In genomic region chr16:28212532-28212873, GRCh38 we compare ENCODE assay signal across 8 cellular contexts. TPM values are rescaled to one million over a fixed set of nuclear protein-coding genes. Genes with fewer than 3 reads are reported as not detected.
A peak's percentile ranks its signal among the peaks of the same experiment; 100 is the strongest.
DNase-seq lines count a peak whose midpoint lies in the region; ATAC-seq, FAIRE-seq and TF ChIP-seq lines count a peak whose summit lies in the region.

No MANE protein-coding gene starts in this region.

- H2AFZ ChIP-seq in HepG2 (ENCODE audit: low read length), result peak overlapping the region; percentile 98

- H3K4me3 ChIP-seq in HepG2 (replicated peaks in 1 of 3; ENCODE audit: insufficient read depth in 1 of 3, low read depth in 2 of 3, low read length in 3 of 3) (peak overlapping the region; percentile 61 to 94 (median 75)), upper lobe of right lung (peak overlapping the region; percentile 94)

- no peak for TF ChIP-seq RAD21 in HepG2 (CRISPR knock-in tag; IDR thresholded peaks at IDR 0.05)

- peak overlapping the region; percentile 51 for H3K27ac ChIP-seq in HepG2 (ENCODE audit: extremely low read length, insufficient read depth, low read length)
- H3K27ac ChIP-seq in upper lobe of right lung, result no peak overlapping the region

- H3K79me2 ChIP-seq in HepG2 (ENCODE audit: insufficient read depth, low read length), result peaks cover 38% of the 10 kb centered on the region

- intact Hi-C loops in HepG2 (cut with micrococcal nuclease; ENCODE audit: unreplicated experiment), result no loop called here
- intact Hi-C loops in upper lobe of right lung (cut with DNase I), result no loop called here

- peaks cover 24% of the 10 kb centered on the region for H3K4me1 Mint-ChIP-seq in activated naive CD4-positive, alpha-beta T cell treated with anti-CD3 and anti-CD28 coated beads, Interleukin-2, amount 50 U/mL, for 24 hours
- peaks cover 20% of the 10 kb centered on the region for H3K4me1 Mint-ChIP-seq in activated naive CD8-positive, alpha-beta T cell treated with anti-CD3 and anti-CD28 coated beads, Interleukin-2, amount 10 ng/mL, durations not matched to agents 7 days and 5 days

- H3K36me3 ChIP-seq in HepG2 (replicated peaks in 1 of 2; ENCODE audit: control insufficient read depth in 1 of 2, insufficient read depth in 2 of 2, low read length in 2 of 2), result peaks cover 5% of the 10 kb centered on the region in 2 experiments; a peak in 3 of 5 replicates
- peaks cover 18% of the 10 kb centered on the region for H3K36me3 ChIP-seq in upper lobe of right lung

- CTCF ChIA-PET in HepG2 (lab: Yijun Ruan, JAX; ENCODE audit: low intra/inter-chr PET ratio, low total read pairs), result no interaction called here

- BruUV-seq in HepG2 (replicated peaks; lab: Mats Ljungman, UMichigan), result no TSS peak

- 93% methylated on average over 4 of the region's 4 CpGs for WGBS in HepG2 (ENCODE audit: low lambda C conversion rate)

- H3K36me3 Mint-ChIP-seq in activated naive CD4-positive, alpha-beta T cell treated with anti-CD3 and anti-CD28 coated beads, Interleukin-2, amount 50 U/mL, for 24 hours, result peaks cover 8% of the 10 kb centered on the region
- H3K36me3 Mint-ChIP-seq in activated naive CD8-positive, alpha-beta T cell treated with anti-CD3 and anti-CD28 coated beads, Interleukin-2, amount 10 ng/mL, durations not matched to agents 7 days and 5 days, result peaks cover 18% of the 10 kb centered on the region

- ATAC-seq in activated naive CD8-positive, alpha-beta T cell treated with anti-CD3 and anti-CD28 coated beads, Interleukin-2, amount 10 ng/mL, durations not matched to agents 7 days and 5 days (ENCODE audit: low read depth), result no peak
- no peak for ATAC-seq in HepG2
- ATAC-seq in upper lobe of right lung, result no peak
- no peak for ATAC-seq in GM19035 (IDR thresholded peaks at IDR 0.05; ENCODE audit: unreplicated experiment)

- peak overlapping the region; percentile 56; the same call in 1 of the 2 replicates for H3K9ac ChIP-seq in HepG2 (ENCODE audit: insufficient read depth, low read depth, low read length)

- no peak for FAIRE-seq in HepG2 (lab: Jason Lieb, UNC)

- peak overlapping the region; percentile 82 for H3K4me3 Mint-ChIP-seq in activated naive CD4-positive, alpha-beta T cell treated with anti-CD3 and anti-CD28 coated beads, Interleukin-2, amount 50 U/mL, for 24 hours
- peak overlapping the region; percentile 97 for H3K4me3 Mint-ChIP-seq in activated naive CD8-positive, alpha-beta T cell treated with anti-CD3 and anti-CD28 coated beads, Interleukin-2, amount 10 ng/mL, durations not matched to agents 7 days and 5 days

- POLR2A ChIA-PET in activated naive CD8-positive, alpha-beta T cell treated with anti-CD3 and anti-CD28 coated beads, Interleukin-2, amount 10 ng/mL, durations not matched to agents 7 days and 5 days (lab: Charles Lee), result interaction anchor here (0.8 to 6.9 kb wide), 9 partner anchors 16 to 79 kb away, joined by 3 to 71 read pairs (median 3); no protein-coding TSS in a partner anchor
- POLR2A ChIA-PET in HepG2 (lab: Yijun Ruan, JAX), result no interaction called here

- TF ChIP-seq POLR2A in HepG2 (IDR thresholded peaks at IDR 0.05; ENCODE audit: insufficient read depth in 1 of 2, low read depth in 2 of 2, low read length in 2 of 2), result no peak

- peaks cover 5% of the 10 kb centered on the region for H3K9me3 Mint-ChIP-seq in activated naive CD4-positive, alpha-beta T cell treated with anti-CD3 and anti-CD28 coated beads, Interleukin-2, amount 50 U/mL, for 24 hours
- H3K9me3 Mint-ChIP-seq in activated naive CD8-positive, alpha-beta T cell treated with anti-CD3 and anti-CD28 coated beads, Interleukin-2, amount 10 ng/mL, durations not matched to agents 7 days and 5 days, result peaks cover 1% of the 10 kb centered on the region

- H3K27ac Mint-ChIP-seq in activated naive CD4-positive, alpha-beta T cell treated with anti-CD3 and anti-CD28 coated beads, Interleukin-2, amount 50 U/mL, for 24 hours, result peak overlapping the region; percentile 99
- H3K27ac Mint-ChIP-seq in activated naive CD8-positive, alpha-beta T cell treated with anti-CD3 and anti-CD28 coated beads, Interleukin-2, amount 10 ng/mL, durations not matched to agents 7 days and 5 days, result peak overlapping the region; percentile 95

- no peaks in the 10 kb centered on the region for H3K27me3 ChIP-seq in HepG2 (ENCODE audit: control insufficient read depth in 1 of 2, insufficient read depth in 2 of 2, low read length in 2 of 2)
- no peaks in the 10 kb centered on the region for H3K27me3 ChIP-seq in upper lobe of right lung

- TF ChIP-seq EP300 in HepG2 (IDR thresholded peaks at IDR 0.05; ENCODE audit: low read depth in 2 of 2, low read length in 2 of 2), result no peak
- TF ChIP-seq EP300 in HepG2 (CRISPR knock-in tag; IDR thresholded peaks at IDR 0.05; ENCODE audit: borderline replicate concordance), result no peak

- no peak for TF ChIP-seq CTCF in HepG2 (CRISPR knock-in tag; IDR thresholded peaks at IDR 0.05)
- no peak for TF ChIP-seq CTCF in upper lobe of right lung (IDR thresholded peaks at IDR 0.05)

- no peaks in the 10 kb centered on the region for H3K9me3 ChIP-seq in HepG2 (ENCODE audit: low read length)
- H3K9me3 ChIP-seq in upper lobe of right lung, result no peaks in the 10 kb centered on the region

- H3K4me1 ChIP-seq in HepG2 (ENCODE audit: insufficient read depth, low read length) (peaks cover 41% of the 10 kb centered on the region), upper lobe of right lung (peaks cover 19% of the 10 kb centered on the region)

- in situ Hi-C loops in HepG2 (cut with HindIII; ENCODE audit: extremely low pct_ligation_motif_present, low pct_unique_long_range_greater_than_20kb), result loop anchor here (10.0 kb wide), 1 partner anchor 238 kb away; no protein-coding TSS in a partner anchor

- H3K27me3 Mint-ChIP-seq in activated naive CD4-positive, alpha-beta T cell treated with anti-CD3 and anti-CD28 coated beads, Interleukin-2, amount 50 U/mL, for 24 hours, result no peaks in the 10 kb centered on the region
- H3K27me3 Mint-ChIP-seq in activated naive CD8-positive, alpha-beta T cell treated with anti-CD3 and anti-CD28 coated beads, Interleukin-2, amount 10 ng/mL, durations not matched to agents 7 days and 5 days, result no peaks in the 10 kb centered on the region

- peaks cover 8% of the 10 kb centered on the region; the same call in 1 of the 2 replicates for H4K20me1 ChIP-seq in HepG2 (ENCODE audit: insufficient read depth, low read length)

- no peak for DNase-seq in activated naive CD4-positive, alpha-beta T cell treated with anti-CD3 and anti-CD28 coated beads, Interleukin-2, amount 50 U/mL, for 16 hours
- no peak for DNase-seq in activated naive CD8-positive, alpha-beta T cell treated with anti-CD3 and anti-CD28 coated beads, Interleukin-2, amount 10 ng/mL, durations not matched to agents 7 days and 5 days
- DNase-seq in HepG2 (ENCODE audit: low spot score) (no peak), upper lobe of right lung (no peak), putamen (ENCODE audit: low spot score) (no peak), glomerular visceral epithelial cell (ENCODE audit: extremely low spot score) (no peak)

- peak overlapping the region; percentile 92 for H3K4me2 ChIP-seq in HepG2 (ENCODE audit: low read depth, low read length)

TF ChIP-seq in HepG2, 621 proteins besides CTCF, POLR2A, EP300 and RAD21 (continues in another document):
- peak; percentile 67; the same call in 1 of the 2 replicates for TF ChIP-seq CHD4 (IDR thresholded peaks at IDR 0.05; ENCODE audit: borderline replicate concordance, low read length)
- TF ChIP-seq, protein P1, sequence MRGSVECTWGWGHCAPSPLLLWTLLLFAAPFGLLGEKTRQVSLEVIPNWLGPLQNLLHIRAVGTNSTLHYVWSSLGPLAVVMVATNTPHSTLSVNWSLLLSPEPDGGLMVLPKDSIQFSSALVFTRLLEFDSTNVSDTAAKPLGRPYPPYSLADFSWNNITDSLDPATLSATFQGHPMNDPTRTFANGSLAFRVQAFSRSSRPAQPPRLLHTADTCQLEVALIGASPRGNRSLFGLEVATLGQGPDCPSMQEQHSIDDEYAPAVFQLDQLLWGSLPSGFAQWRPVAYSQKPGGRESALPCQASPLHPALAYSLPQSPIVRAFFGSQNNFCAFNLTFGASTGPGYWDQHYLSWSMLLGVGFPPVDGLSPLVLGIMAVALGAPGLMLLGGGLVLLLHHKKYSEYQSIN (CRISPR knock-in tag; IDR thresholded peaks at IDR 0.05; ENCODE audit: borderline replicate concordance), result no peak

RNA-seq across cellular contexts. Expression of gene XPO6, which starts 0.7 kb away (rescaled TPM):
- 100 to 1,000 TPM; 261 to 280 TPM for total RNA-seq in activated naive CD8-positive, alpha-beta T cell treated with anti-CD3 and anti-CD28 coated beads, Interleukin-2, amount 10 ng/mL, durations not matched to agents 7 days and 5 days
- total RNA-seq in HepG2 (2016; rRNA removed; fragmentation: Illumina TruSeq; extraction: Trizol) (102 and 109 TPM in 2 replicates), upper lobe of right lung (102 TPM)
- 46.6 and 57.5 TPM in 2 replicates for total RNA-seq in HepG2 (2016; cell fraction: cytosol; rRNA removed; fragmentation: Illumina TruSeq; extraction: Trizol; ENCODE audit: low read depth)
- total RNA-seq in HepG2 (2016; cell fraction: insoluble cytoplasmic fraction; rRNA removed; fragmentation: Illumina TruSeq; extraction: Trizol), result 85.8 and 109 TPM in 2 replicates
- total RNA-seq in HepG2 (2016; cell fraction: membrane; rRNA removed; fragmentation: Illumina TruSeq; extraction: Trizol), result 87.0 and 101 TPM in 2 replicates
- 104 and 150 TPM in 2 replicates for total RNA-seq in HepG2 (2016; cell fraction: nucleus; rRNA removed; fragmentation: Illumina TruSeq; extraction: Trizol)
- polyA plus RNA-seq in HepG2 (2011; rRNA removed), result 119 and 129 TPM in 2 replicates
- 93.9 and 123 TPM in 2 replicates for polyA plus RNA-seq in HepG2 (2011; cell fraction: cytosol; rRNA removed)
- 278 and 283 TPM in 2 replicates for polyA plus RNA-seq in HepG2 (2011; cell fraction: nucleus; rRNA removed)
- 52.1 and 55.0 TPM in 2 replicates for polyA plus RNA-seq in HepG2 (2012)
- 19.8 and 23.6 TPM in 2 replicates for polyA plus RNA-seq in HepG2 (2016; cell fraction: cytosol; fragmentation: Illumina TruSeq; extraction: Trizol; ENCODE audit: low read depth)
- 97.4 and 110 TPM in 2 replicates for polyA plus RNA-seq in HepG2 (2016; cell fraction: insoluble cytoplasmic fraction; fragmentation: Illumina TruSeq; extraction: Trizol; ENCODE audit: low read depth)
- polyA plus RNA-seq in HepG2 (2016; cell fraction: membrane; fragmentation: Illumina TruSeq; extraction: Trizol; ENCODE audit: low read depth), result 67.2 and 72.4 TPM in 2 replicates
- 153 and 165 TPM in 2 replicates for polyA plus RNA-seq in HepG2 (2016; cell fraction: nucleus; fragmentation: Illumina TruSeq; extraction: Trizol; ENCODE audit: insufficient read depth, low read depth)
- 284 and 462 TPM in 2 replicates for polyA minus RNA-seq in HepG2 (2011; rRNA and poly(A)+ RNA removed; ENCODE audit: low replicate concordance)
- polyA minus RNA-seq in HepG2 (2011; cell fraction: cytosol; rRNA and poly(A)+ RNA removed), result 88.5 and 89.2 TPM in 2 replicates
- polyA minus RNA-seq in HepG2 (2011; cell fraction: nucleus; rRNA and poly(A)+ RNA removed), result 247 and 281 TPM in 2 replicates
